In genomic region chr13:23378009-23378632, GRCh38 we compare ENCODE assay signal across 9 cellular contexts. TPM values are rescaled to one million over a fixed set of nuclear protein-coding genes. Genes with fewer than 3 reads are reported as not detected.
DNase-seq lines count a peak whose midpoint lies in the region; ATAC-seq and TF ChIP-seq lines count a peak whose summit lies in the region.
"Had no signal": no experiment of that assay in that cellular context is flagged by ENCODE, and none has a peak within 500 bp of the region (broad histone marks: within the 10 kb centered on the region; RNA-seq: fewer than 3 reads in every experiment).

No MANE protein-coding gene starts in this region.

- H3K9me2 ChIP-seq in Karpas-422 (replicated peaks; ENCODE audit: insufficient read depth, low read length): no peaks in the 10 kb centered on the region
- no peaks in the 10 kb centered on the region for H3K9me2 ChIP-seq in PC-9 (ENCODE audit: insufficient read depth)

- POLR2A ChIA-PET in activated CD8-positive, alpha-beta T cell treated with anti-CD3 and anti-CD28 coated beads, Interleukin-2, amount 10 ng/mL, durations not matched to agents 7 days and 5 days (lab: Charles Lee): interaction anchor here (0.7 kb wide), 1 partner anchor 43 kb away, joined by 4 read pairs; no protein-coding TSS in a partner anchor
- POLR2A ChIA-PET in PC-9 (lab: Charles Lee; ENCODE audit: unreplicated experiment): no interaction called here

- no peak for TF ChIP-seq POLR2A in heart left ventricle (IDR thresholded peaks at IDR 0.05)

- DNase-seq in heart left ventricle: peak in 2 of 5 donors; percentile 34 to 49
- DNase-seq in left ventricle myocardium superior: no peak
- peak; percentile 91 for DNase-seq in Karpas-422
- peak; percentile 60 for DNase-seq in activated CD8-positive, alpha-beta T cell treated with anti-CD3 and anti-CD28 coated beads, Interleukin-2, amount 10 ng/mL, durations not matched to agents 7 days and 5 days
- no peak for DNase-seq in PC-9
- no peak for DNase-seq in OCI-M2 (lab: John Stamatoyannopoulos, UW; ENCODE audit: unreplicated experiment)

- no peaks in the 10 kb centered on the region for H3K9me3 Mint-ChIP-seq in activated CD8-positive, alpha-beta T cell treated with anti-CD3 and anti-CD28 coated beads, Interleukin-2, amount 10 ng/mL, durations not matched to agents 7 days and 5 days (ENCODE audit: insufficient read depth)

- H3K4me1 ChIP-seq in heart left ventricle (peaks cover 3 to 52% (median 40%) of the 10 kb centered on the region in 12 donors), Karpas-422 (ENCODE audit: low read length) (peaks cover 48% of the 10 kb centered on the region), PC-9 (replicated peaks; ENCODE audit: insufficient read depth) (peaks cover 8% of the 10 kb centered on the region; the same call in 1 of the 2 replicates)

- no peaks in the 10 kb centered on the region for H3K27me3 ChIP-seq in heart left ventricle
- H3K27me3 ChIP-seq in Karpas-422 (ENCODE audit: low read length): no peaks in the 10 kb centered on the region
- H3K27me3 ChIP-seq in PC-9 (ENCODE audit: insufficient read depth, low read depth): no peaks in the 10 kb centered on the region; the same call in 1 of the 2 replicates

- peaks cover 53% of the 10 kb centered on the region for H3K4me1 Mint-ChIP-seq in activated CD8-positive, alpha-beta T cell treated with anti-CD3 and anti-CD28 coated beads, Interleukin-2, amount 10 ng/mL, durations not matched to agents 7 days and 5 days (ENCODE audit: low read depth)

- peak in 2 of 4 donors; percentile 23 to 25 for ATAC-seq in heart left ventricle
- no peak for ATAC-seq in left ventricle myocardium superior
- no peak for ATAC-seq in activated CD8-positive, alpha-beta T cell treated with anti-CD3 and anti-CD28 coated beads, Interleukin-2, amount 10 ng/mL, durations not matched to agents 7 days and 5 days
- peak; percentile 12 for ATAC-seq in esophagus mucosa
- ATAC-seq: left colon had no signal

- H3K27ac ChIP-seq in heart left ventricle: peak overlapping the region; percentile 9 to 83 (median 74)
- no peak overlapping the region for H3K27ac ChIP-seq in Karpas-422 (ENCODE audit: low read length)
- H3K27ac ChIP-seq in skin epidermis: peak overlapping the region in 12 of 21 experiments; percentile 7 to 76 (median 40)
- no peak overlapping the region for H3K27ac ChIP-seq in PC-9

- no peak overlapping the region for H3K9ac ChIP-seq in Karpas-422 (ENCODE audit: low read length)

- H4K20me1 ChIP-seq in Karpas-422 (ENCODE audit: insufficient read depth, low read depth, low read length) (peaks cover 11% of the 10 kb centered on the region; the same call in 1 of the 2 replicates), PC-9 (ENCODE audit: insufficient read depth) (no peaks in the 10 kb centered on the region; the same call in 1 of the 2 replicates)

- H3K4me3 ChIP-seq in heart left ventricle: no peak overlapping the region
- H3K4me3 ChIP-seq in Karpas-422 (ENCODE audit: low read length): no peak overlapping the region; the same call in 1 of the 2 replicates
- H3K4me3 ChIP-seq in skin epidermis: no peak overlapping the region
- no peak overlapping the region for H3K4me3 ChIP-seq in PC-9

- H3K36me3 Mint-ChIP-seq in activated CD8-positive, alpha-beta T cell treated with anti-CD3 and anti-CD28 coated beads, Interleukin-2, amount 10 ng/mL, durations not matched to agents 7 days and 5 days (ENCODE audit: low read depth): peaks cover 8% of the 10 kb centered on the region

- H3K4me2 ChIP-seq in Karpas-422 (ENCODE audit: low read depth, low read length, poor library complexity, severe bottlenecking) (peak overlapping the region; percentile 57), PC-9 (no peak overlapping the region)

- peak overlapping the region; percentile 27 for H3K27ac Mint-ChIP-seq in activated CD8-positive, alpha-beta T cell treated with anti-CD3 and anti-CD28 coated beads, Interleukin-2, amount 10 ng/mL, durations not matched to agents 7 days and 5 days

- CTCF ChIA-PET in activated CD8-positive, alpha-beta T cell treated with anti-CD3 and anti-CD28 coated beads, Interleukin-2, amount 10 ng/mL, durations not matched to agents 7 days and 5 days (lab: Charles Lee): interaction anchor here (1.6 kb wide), 1 partner anchor 29 kb away, joined by 4 read pairs; no protein-coding TSS in a partner anchor
- CTCF ChIA-PET in PC-9 (lab: Charles Lee): no interaction called here

- H3K9me3 ChIP-seq in heart left ventricle (no peaks in the 10 kb centered on the region), Karpas-422 (ENCODE audit: low read length) (no peaks in the 10 kb centered on the region), PC-9 (ENCODE audit: insufficient read depth, low read depth) (no peaks in the 10 kb centered on the region)

- TF ChIP-seq CTCF in heart left ventricle (IDR thresholded peaks at IDR 0.05) (no peak), PC-9 (conservative IDR thresholded peaks at IDR 0.05) (no peak)

- peaks cover 3% of the 10 kb centered on the region for H3K27me3 Mint-ChIP-seq in activated CD8-positive, alpha-beta T cell treated with anti-CD3 and anti-CD28 coated beads, Interleukin-2, amount 10 ng/mL, durations not matched to agents 7 days and 5 days (ENCODE audit: low read depth)

- no TSS peak for BruUV-seq in PC-9 (replicated peaks; lab: Mats Ljungman, UMichigan)

- H3K79me2 ChIP-seq in Karpas-422 (ENCODE audit: low read length) (peaks cover 18% of the 10 kb centered on the region), PC-9 (ENCODE audit: low read depth) (no peaks in the 10 kb centered on the region)

- intact Hi-C loops in heart left ventricle (cut with DNase I): loop anchor here in 5 of 10 donors (5.0 to 10.0 kb wide), 4 partner anchors 197 to 509 kb away; partner anchors contain the start of genes TNFRSF19 (in 5 of the 5) and MIPEP (in 2 of the 5)
- intact Hi-C loops in left ventricle myocardium superior (cut with micrococcal nuclease): no loop called here
- intact Hi-C loops in PC-9 (cut with micrococcal nuclease; ENCODE audit: unreplicated experiment): no loop called here

- H3K4me3 Mint-ChIP-seq in activated CD8-positive, alpha-beta T cell treated with anti-CD3 and anti-CD28 coated beads, Interleukin-2, amount 10 ng/mL, durations not matched to agents 7 days and 5 days: peak overlapping the region; percentile 41

- 27 to 42% (median 30%) methylated on average over 11 of the region's 11 CpGs for WGBS in heart left ventricle, 4 donors

- H2AFZ ChIP-seq in Karpas-422 (ENCODE audit: low read length) (no peak overlapping the region), PC-9 (no peak overlapping the region)

- peaks cover 11% of the 10 kb centered on the region for H3F3A ChIP-seq in PC-9 (ENCODE audit: insufficient read depth, low read depth)

- peaks cover 0 to 3% (median 0%) of the 10 kb centered on the region in 9 donors for H3K36me3 ChIP-seq in heart left ventricle
- H3K36me3 ChIP-seq in Karpas-422 (ENCODE audit: insufficient read depth, low read length): peaks cover 5% of the 10 kb centered on the region; the same call in 1 of the 2 replicates
- no peaks in the 10 kb centered on the region for H3K36me3 ChIP-seq in PC-9 (ENCODE audit: low read depth)

RNA-seq across cellular contexts. Expression of gene SACS, which starts 55.4 kb away (rescaled TPM):
- 10 to 100 TPM in 8 of 9 donors, 1 to 10 TPM in 1; 8.8 to 29.3 (median 25.6) TPM for total RNA-seq in heart left ventricle
- polyA plus RNA-seq in heart left ventricle: 10 to 100 TPM in 1 of 2 donors, 1 to 10 TPM in 1; 2.8 to 12.9 TPM
- 7.7 TPM for total RNA-seq in left ventricle myocardium superior
- total RNA-seq in Karpas-422 (2014; rRNA removed; shearing (Covaris generic); ENCODE audit: low replicate concordance): 32.7 and 37.5 TPM in 2 replicates
- 10 to 100 TPM; 30.6 to 32.4 TPM for total RNA-seq in activated CD8-positive, alpha-beta T cell treated with anti-CD3 and anti-CD28 coated beads, Interleukin-2, amount 10 ng/mL, durations not matched to agents 7 days and 5 days
- total RNA-seq in esophagus mucosa: 6.7 TPM
- 1.4 and 3.2 TPM in 2 replicates for total RNA-seq in PC-9 (2021)

Comparison
In these comparisons a context has a peak if more than half of its experiments do, and no peak if none do; other contexts are left out.
1. DNase-seq: peak in Karpas-422 (single experiment) and activated CD8-positive, alpha-beta T cell treated with anti-CD3 and anti-CD28 coated beads, Interleukin-2, amount 10 ng/mL, durations not matched to agents 7 days and 5 days (single experiment); none in left ventricle myocardium superior (single experiment), PC-9 (0 of 2) and OCI-M2 (single experiment).
2. H3K27ac ChIP-seq: peak in heart left ventricle (12 of 12) and skin epidermis (12 of 21); none in Karpas-422 (single experiment) and PC-9 (single experiment).